In genomic region chr17:41928693-41929251, GRCh38 we compare ENCODE assay signal across 13 cellular contexts. TPM values are rescaled to one million over a fixed set of nuclear protein-coding genes. Genes with fewer than 3 reads are reported as not detected.
DNase-seq lines count a peak whose midpoint lies in the region; ATAC-seq, FAIRE-seq and TF ChIP-seq lines count a peak whose summit lies in the region.
"Had no signal": no experiment of that assay in that cellular context is flagged by ENCODE, and none has a peak within 500 bp of the region (broad histone marks: within the 10 kb centered on the region; RNA-seq: fewer than 3 reads in every experiment).

No MANE protein-coding gene starts in this region.

- H3K36me3 ChIP-seq in IMR-90 (ENCODE audit: control insufficient read depth, insufficient read depth, low read length) (no peaks in the 10 kb centered on the region), parathyroid adenoma (ENCODE audit: control insufficient read depth, insufficient read depth, low read length) (no peaks in the 10 kb centered on the region)
- H3K36me3 ChIP-seq: SJSA1 had no signal

- TF ChIP-seq POLR2A in IMR-90 (IDR thresholded peaks at IDR 0.05; ENCODE audit: low read depth, low read length) = no peak

- TF ChIP-seq RAD21 in IMR-90 (IDR thresholded peaks at IDR 0.05; ENCODE audit: low read length) = no peak

- H3K4ac ChIP-seq in IMR-90 (ENCODE audit: low read depth, low read length) = peak overlapping the region; percentile 74; the same call in 1 of the 2 replicates

- peak overlapping the region; percentile 83 for H2AK5ac ChIP-seq in IMR-90 (ENCODE audit: low read depth, low read length)

- H2AFZ ChIP-seq in IMR-90 (replicated peaks; ENCODE audit: low read length, poor library complexity) (no peak overlapping the region), parathyroid adenoma (peak overlapping the region; percentile 81)

- no peak for DNase-seq in activated CD4-positive, alpha-beta T cell treated with anti-CD3 and anti-CD28 coated beads, Interleukin-2, amount 10 ng/mL, durations not matched to agents 7 days and 5 days
- no peak for DNase-seq in activated CD4-positive, alpha-beta T cell treated with anti-CD3 and anti-CD28 coated beads, Interleukin-2, amount 50 U/mL, for 48 hours
- DNase-seq in IMR-90 (no peak), frontal cortex (ENCODE audit: low spot score in 2 of 2) (no peak)
- DNase-seq in activated naive CD8-positive, alpha-beta T cell treated with anti-CD3 and anti-CD28 coated beads for 36 hours = no peak
- DNase-seq: hippocampal formation, mesendoderm, NCI-H1105 treated with DMSO at 0.1 percent for 48 hours, NCI-H510A treated with DMSO at 0.1 percent for 48 hours had no signal

- POLR2A ChIA-PET in activated CD4-positive, alpha-beta T cell treated with anti-CD3 and anti-CD28 coated beads, Interleukin-2, amount 10 ng/mL, durations not matched to agents 7 days and 5 days (lab: Charles Lee) = no interaction called here
- POLR2A ChIA-PET in IMR-90 (lab: Charles Lee; ENCODE audit: unreplicated experiment) = interaction anchor here (0.6 to 0.9 kb wide), 2 partner anchors 10 to 108 kb away, joined by 3 to 22 read pairs; partner anchors contain the start of gene ACLY

- H4K5ac ChIP-seq in IMR-90 (ENCODE audit: low read depth, low read length) = no peak overlapping the region

- H3K9me3 ChIP-seq in IMR-90 (ENCODE audit: control insufficient read depth, insufficient read depth, low read length) (no peaks in the 10 kb centered on the region), parathyroid adenoma (ENCODE audit: control insufficient read depth, low read length) (no peaks in the 10 kb centered on the region)
- H3K9me3 ChIP-seq: SJSA1 had no signal

- H2BK5ac ChIP-seq in IMR-90 (ENCODE audit: low read depth, low read length, poor library complexity, severe bottlenecking) = peak overlapping the region; percentile 41

- H3K27me3 ChIP-seq in IMR-90 (ENCODE audit: control insufficient read depth, insufficient read depth, low read length) (no peaks in the 10 kb centered on the region), parathyroid adenoma (ENCODE audit: control insufficient read depth, insufficient read depth, low read length) (no peaks in the 10 kb centered on the region)
- H3K27me3 ChIP-seq: SJSA1 had no signal

- H3K36me3 Mint-ChIP-seq in activated CD4-positive, alpha-beta T cell treated with anti-CD3 and anti-CD28 coated beads, Interleukin-2, amount 10 ng/mL, durations not matched to agents 7 days and 5 days (ENCODE audit: low read depth) = peaks cover 3% of the 10 kb centered on the region
- peaks cover 4% of the 10 kb centered on the region for H3K36me3 Mint-ChIP-seq in activated naive CD8-positive, alpha-beta T cell treated with anti-CD3 and anti-CD28 coated beads for 36 hours

- H3K27me3 Mint-ChIP-seq in activated CD4-positive, alpha-beta T cell treated with anti-CD3 and anti-CD28 coated beads, Interleukin-2, amount 10 ng/mL, durations not matched to agents 7 days and 5 days = no peaks in the 10 kb centered on the region
- H3K27me3 Mint-ChIP-seq in activated naive CD8-positive, alpha-beta T cell treated with anti-CD3 and anti-CD28 coated beads for 36 hours = no peaks in the 10 kb centered on the region

- H3K4me2 ChIP-seq in IMR-90 (ENCODE audit: low read depth, low read length) (no peak overlapping the region), parathyroid adenoma (ENCODE audit: low read length) (no peak overlapping the region)

- intact Hi-C loops in IMR-90 (cut with micrococcal nuclease) = no loop called here

- in situ Hi-C loops in IMR-90 (cut with MboI; ENCODE audit: low sequenced_read_pairs) = no loop called here

- peak overlapping the region; percentile 97 for H3K4me3 Mint-ChIP-seq in activated CD4-positive, alpha-beta T cell treated with anti-CD3 and anti-CD28 coated beads, Interleukin-2, amount 10 ng/mL, durations not matched to agents 7 days and 5 days
- peak overlapping the region; percentile 96 for H3K4me3 Mint-ChIP-seq in activated naive CD8-positive, alpha-beta T cell treated with anti-CD3 and anti-CD28 coated beads for 36 hours

- peaks cover 55% of the 10 kb centered on the region for H3K4me1 Mint-ChIP-seq in activated CD4-positive, alpha-beta T cell treated with anti-CD3 and anti-CD28 coated beads, Interleukin-2, amount 10 ng/mL, durations not matched to agents 7 days and 5 days
- H3K4me1 Mint-ChIP-seq in activated naive CD8-positive, alpha-beta T cell treated with anti-CD3 and anti-CD28 coated beads for 36 hours = peaks cover 19% of the 10 kb centered on the region

- no peak overlapping the region for H2BK20ac ChIP-seq in IMR-90 (ENCODE audit: low read depth, low read length)

- H3K79me2 ChIP-seq in parathyroid adenoma = no peaks in the 10 kb centered on the region

- H3K4me3 ChIP-seq in IMR-90 (ENCODE audit: insufficient read depth, low read depth, low read length) = no peak overlapping the region
- H3K4me3 ChIP-seq in parathyroid adenoma (ENCODE audit: low read depth, low read length) = no peak overlapping the region
- H3K4me3 ChIP-seq: SJSA1 had no signal

- WGBS in IMR-90 (ENCODE audit: extremely low coverage in 2 of 2, insufficient read length in 1 of 2), 2 experiments = no CpG with 5 or more reads among the region's 6 CpGs

- peaks cover 3 to 13% of the 10 kb centered on the region in 2 experiments; a peak in 2 of 4 replicates for H3K79me1 ChIP-seq in IMR-90 (ENCODE audit: low read depth in 1 of 2, low read length in 2 of 2)

- H3K14ac ChIP-seq in IMR-90 (replicated peaks; ENCODE audit: low read depth, low read length) = 0 out of 2 replicates have a peak overlapping the region, but pooled peaks have one; percentile 1

- peak overlapping the region; percentile 76 for H2AK9ac ChIP-seq in IMR-90 (replicated peaks; ENCODE audit: low read depth, low read length, poor library complexity)

- H3K9ac ChIP-seq in IMR-90 (ENCODE audit: low read depth, low read length) = no peak overlapping the region
- H3K9ac ChIP-seq in parathyroid adenoma = no peak overlapping the region

- H3K27ac Mint-ChIP-seq in activated CD4-positive, alpha-beta T cell treated with anti-CD3 and anti-CD28 coated beads, Interleukin-2, amount 10 ng/mL, durations not matched to agents 7 days and 5 days = peak overlapping the region; percentile 97
- no peak overlapping the region for H3K27ac Mint-ChIP-seq in activated naive CD8-positive, alpha-beta T cell treated with anti-CD3 and anti-CD28 coated beads for 36 hours

- CTCF ChIA-PET in activated CD4-positive, alpha-beta T cell treated with anti-CD3 and anti-CD28 coated beads, Interleukin-2, amount 10 ng/mL, durations not matched to agents 7 days and 5 days (lab: Charles Lee) = interaction anchor here (0.7 to 1.5 kb wide), 6 partner anchors 8 to 731 kb away, joined by 3 to 4 read pairs (median 4); partner anchors contain the start of genes ACLY and TUBG2
- CTCF ChIA-PET in IMR-90 (lab: Yijun Ruan, JAX) = interaction anchor here (0.5 to 1.0 kb wide), 3 partner anchors 10 to 1703 kb away, joined by 3 to 9 read pairs (median 5); partner anchors contain the start of gene ACLY

- peaks cover 9% of the 10 kb centered on the region for H3K9me1 ChIP-seq in IMR-90 (ENCODE audit: insufficient read depth, low read length)

- H3K23ac ChIP-seq in IMR-90 (ENCODE audit: low read depth, low read length) = peak overlapping the region; percentile 35; the same call in 1 of the 2 replicates

- no peak overlapping the region for H3K56ac ChIP-seq in IMR-90 (ENCODE audit: extremely low read depth, insufficient read depth, low read length)

- dilution Hi-C loops in IMR-90 (cut with HindIII; ENCODE audit: low sequenced_read_pairs, unreplicated experiment) = no loop called here

- H3K27ac ChIP-seq in IMR-90 (ENCODE audit: insufficient read depth, low read length) = no peak overlapping the region
- no peak overlapping the region for H3K27ac ChIP-seq in parathyroid adenoma
- H3K27ac ChIP-seq: SJSA1 had no signal

- no peak for TF ChIP-seq CTCF in IMR-90 (conservative IDR thresholded peaks at IDR 0.05; ENCODE audit: low read depth, low read length)
- TF ChIP-seq CTCF in parathyroid adenoma (IDR thresholded peaks at IDR 0.05) = no peak

- H3K4me1 ChIP-seq in IMR-90 (ENCODE audit: control insufficient read depth, insufficient read depth, low read length) (no peaks in the 10 kb centered on the region; the same call in 1 of the 2 replicates), parathyroid adenoma (peaks cover 4% of the 10 kb centered on the region)

- no peaks in the 10 kb centered on the region for H3K9me3 Mint-ChIP-seq in activated CD4-positive, alpha-beta T cell treated with anti-CD3 and anti-CD28 coated beads, Interleukin-2, amount 10 ng/mL, durations not matched to agents 7 days and 5 days
- H3K9me3 Mint-ChIP-seq in activated naive CD8-positive, alpha-beta T cell treated with anti-CD3 and anti-CD28 coated beads for 36 hours = no peaks in the 10 kb centered on the region

- no TSS peak for BruUV-seq in IMR-90 (replicated peaks; lab: Mats Ljungman, UMichigan)

- ATAC-seq in IMR-90 (ENCODE audit: low read depth) = no peak
- ATAC-seq in GM19463 (IDR thresholded peaks at IDR 0.05; ENCODE audit: unreplicated experiment) = no peak
- no peak for ATAC-seq in HG03108 (IDR thresholded peaks at IDR 0.05; ENCODE audit: unreplicated experiment)

- H2BK120ac ChIP-seq in IMR-90 (ENCODE audit: low read depth, low read length) = no peak overlapping the region

- H4K8ac ChIP-seq in IMR-90 (ENCODE audit: low read depth in 2 of 2, low read length in 2 of 2) = peak overlapping the region; percentile 84 to 88

- H3K18ac ChIP-seq in IMR-90 (ENCODE audit: low read depth, low read length) = no peak overlapping the region

- no peak overlapping the region for H4K91ac ChIP-seq in IMR-90 (ENCODE audit: insufficient read depth, low read depth, low read length)

- no peak for FAIRE-seq in frontal cortex (lab: Jason Lieb, UNC)

- peak overlapping the region; percentile 70; the same call in 2 of the 3 replicates for H2BK15ac ChIP-seq in IMR-90 (ENCODE audit: low read depth, low read length)

- no peaks in the 10 kb centered on the region for H4K20me1 ChIP-seq in IMR-90 (ENCODE audit: insufficient read depth, low read length)

RNA-seq across cellular contexts. Expression of gene ODAD4, which starts 1.6 kb away (rescaled TPM):
- under 1 TPM; 0.40 to 0.42 TPM for total RNA-seq in activated CD4-positive, alpha-beta T cell treated with anti-CD3 and anti-CD28 coated beads, Interleukin-2, amount 10 ng/mL, durations not matched to agents 7 days and 5 days
- 0.54 and 0.56 TPM in 2 replicates for total RNA-seq in IMR-90 (2012; rRNA removed)
- polyA plus RNA-seq in IMR-90 (2012; rRNA removed) = 0.37 and 0.38 TPM in 2 replicates
- polyA plus RNA-seq in IMR-90 (2012; cell fraction: cytosol; rRNA removed) = 0.13 and 0.24 TPM in 2 replicates
- 0.51 and 0.54 TPM in 2 replicates for polyA plus RNA-seq in IMR-90 (2012; cell fraction: nucleus; rRNA removed; ENCODE audit: low replicate concordance)
- under 1 TPM; 0.58 to 0.84 TPM for total RNA-seq in activated naive CD8-positive, alpha-beta T cell treated with anti-CD3 and anti-CD28 coated beads for 36 hours
- 3.3 TPM for total RNA-seq in frontal cortex
- total RNA-seq: SJSA1 had no signal

RNA-seq across cellular contexts. Expression of gene ACLY, which starts 10.0 kb away (rescaled TPM):
- total RNA-seq in activated CD4-positive, alpha-beta T cell treated with anti-CD3 and anti-CD28 coated beads, Interleukin-2, amount 10 ng/mL, durations not matched to agents 7 days and 5 days = 100 to 1,000 TPM; 143 to 150 TPM
- total RNA-seq in IMR-90 (2012; rRNA removed) (228 and 230 TPM in 2 replicates), frontal cortex (140 TPM)
- polyA plus RNA-seq in IMR-90 (2012; rRNA removed) = 167 and 170 TPM in 2 replicates
- polyA plus RNA-seq in IMR-90 (2012; cell fraction: cytosol; rRNA removed) = 108 and 143 TPM in 2 replicates
- 153 and 170 TPM in 2 replicates for polyA plus RNA-seq in IMR-90 (2012; cell fraction: nucleus; rRNA removed; ENCODE audit: low replicate concordance)
- total RNA-seq in activated naive CD8-positive, alpha-beta T cell treated with anti-CD3 and anti-CD28 coated beads for 36 hours = 100 to 1,000 TPM; 197 to 202 TPM

RNA-seq across cellular contexts. Expression of gene CNP, which starts 37.8 kb away (rescaled TPM):
- 10 to 100 TPM; 81.2 to 97.5 TPM for total RNA-seq in activated CD4-positive, alpha-beta T cell treated with anti-CD3 and anti-CD28 coated beads, Interleukin-2, amount 10 ng/mL, durations not matched to agents 7 days and 5 days
- total RNA-seq in IMR-90 (2012; rRNA removed) (45.5 and 50.3 TPM in 2 replicates), frontal cortex (50.5 TPM)
- 46.4 and 56.5 TPM in 2 replicates for polyA plus RNA-seq in IMR-90 (2012; rRNA removed)
- polyA plus RNA-seq in IMR-90 (2012; cell fraction: cytosol; rRNA removed) = 41.3 and 45.2 TPM in 2 replicates
- 22.1 and 29.8 TPM in 2 replicates for polyA plus RNA-seq in IMR-90 (2012; cell fraction: nucleus; rRNA removed; ENCODE audit: low replicate concordance)
- total RNA-seq in activated naive CD8-positive, alpha-beta T cell treated with anti-CD3 and anti-CD28 coated beads for 36 hours = 10 to 100 TPM; 64.9 to 66.6 TPM
